Comparison of ENCODE assay signal across 12 cellular contexts in the genomic region with DNA sequence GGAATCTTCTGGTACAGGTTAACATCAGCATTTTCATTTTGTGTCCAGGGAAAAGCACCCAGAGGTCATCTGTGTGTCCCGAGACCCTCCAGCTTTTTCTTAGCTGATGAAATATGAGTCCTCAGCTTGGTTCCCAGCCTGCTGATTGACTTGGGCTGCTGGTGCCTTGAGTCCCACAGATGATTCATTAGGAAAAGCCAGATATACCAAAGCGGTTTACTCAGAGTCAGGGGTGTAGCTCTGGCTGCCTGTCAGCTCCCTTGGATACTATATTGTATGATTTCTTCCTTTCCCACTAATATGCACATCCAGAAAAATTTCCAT. TPM values are rescaled to one million over a fixed set of nuclear protein-coding genes. Genes with fewer than 3 reads are reported as not detected.
DNase-seq lines count a peak whose midpoint lies in the region; ATAC-seq, FAIRE-seq and TF ChIP-seq lines count a peak whose summit lies in the region.
"Had no signal": no experiment of that assay in that cellular context is flagged by ENCODE, and none has a peak within 500 bp of the region (broad histone marks: within the 10 kb centered on the region; RNA-seq: fewer than 3 reads in every experiment).

No MANE protein-coding gene starts in this region.

- ATAC-seq in upper lobe of right lung (peak; percentile 21), HG03108 (IDR thresholded peaks at IDR 0.05; ENCODE audit: unreplicated experiment) (no peak), HG02884 (IDR thresholded peaks at IDR 0.05; ENCODE audit: unreplicated experiment) (no peak)
- ATAC-seq: stimulated activated effector memory CD8-positive, alpha-beta T cell treated with anti-CD3 and anti-CD28 coated beads, Interleukin-12 subunit alpha, Interleukin-12 subunit beta, amount 100 ng/mL, for 72 hours had no signal

- H3K79me2 ChIP-seq in keratinocyte (ENCODE audit: control insufficient read depth, insufficient read depth, low read length): no peaks in the 10 kb centered on the region

- peak overlapping the region; percentile 25 for H3K4me2 ChIP-seq in keratinocyte (ENCODE audit: control insufficient read depth, extremely low read depth, insufficient read depth, low read depth, low read length)

- H2AFZ ChIP-seq in keratinocyte (ENCODE audit: control insufficient read depth, low read length): no peak overlapping the region

- H3K27me3 ChIP-seq in keratinocyte (ENCODE audit: control insufficient read depth, extremely low read depth, insufficient read depth, low read length) (no peaks in the 10 kb centered on the region), upper lobe of right lung (no peaks in the 10 kb centered on the region)
- H3K27me3 ChIP-seq in effector memory CD4-positive, alpha-beta T cell (replicated peaks; ENCODE audit: control insufficient read depth, insufficient read depth, low read length, poor library complexity, severe bottlenecking): no peaks in the 10 kb centered on the region

- peak overlapping the region; percentile 45 for H3K9ac ChIP-seq in keratinocyte (ENCODE audit: control insufficient read depth, extremely low read depth, insufficient read depth, low read length)

- peaks cover 12% of the 10 kb centered on the region for H3K4me1 ChIP-seq in keratinocyte (ENCODE audit: control insufficient read depth, extremely low read depth, insufficient read depth, low read length)
- no peaks in the 10 kb centered on the region for H3K4me1 ChIP-seq in upper lobe of right lung
- no peaks in the 10 kb centered on the region for H3K4me1 ChIP-seq in effector memory CD4-positive, alpha-beta T cell (ENCODE audit: control insufficient read depth, insufficient read depth, low read length, poor library complexity, severe bottlenecking)

- H3K4me3 ChIP-seq in cardiac fibroblast (replicated peaks in 1 of 2; ENCODE audit: low read depth in 2 of 2, low read length in 2 of 2) (no peak overlapping the region), keratinocyte (ENCODE audit: control insufficient read depth in 2 of 3, extremely low read depth in 1 of 3, insufficient read depth in 2 of 3, low read depth in 1 of 3, low read length in 3 of 3) (no peak overlapping the region), upper lobe of right lung (no peak overlapping the region)
- no peak overlapping the region for H3K4me3 ChIP-seq in effector memory CD4-positive, alpha-beta T cell (ENCODE audit: insufficient read depth, low read depth, low read length, poor library complexity, severe bottlenecking)

- dilution Hi-C loops in keratinocyte (cut with MboI; ENCODE audit: extremely low pct_ligation_motif_present, low sequenced_read_pairs): no loop called here

- TF ChIP-seq CTCF in cardiac fibroblast (IDR thresholded peaks at IDR 0.05; ENCODE audit: low read depth, low read length) (no peak), keratinocyte (optimal IDR thresholded peaks at IDR 0.05 in 1 of 3, IDR thresholded peaks at IDR 0.05 in 1 of 3, conservative IDR thresholded peaks at IDR 0.05 in 1 of 3; ENCODE audit: extremely low read depth in 1 of 3, insufficient read depth in 2 of 3, low read length in 3 of 3) (no peak), upper lobe of right lung (IDR thresholded peaks at IDR 0.05) (no peak)

- no peaks in the 10 kb centered on the region for H4K20me1 ChIP-seq in keratinocyte (ENCODE audit: control insufficient read depth, extremely low read depth, insufficient read depth, low read length)

- H3K27ac ChIP-seq in keratinocyte (ENCODE audit: control insufficient read depth, insufficient read depth, low read length): peak overlapping the region; percentile 90
- H3K27ac ChIP-seq in upper lobe of right lung: peak overlapping the region; percentile 18
- H3K27ac ChIP-seq in effector memory CD4-positive, alpha-beta T cell (ENCODE audit: insufficient read depth, low read length, poor library complexity, severe bottlenecking): no peak overlapping the region

- H3K9me3 ChIP-seq in keratinocyte (ENCODE audit: control insufficient read depth, low read depth, low read length) (no peaks in the 10 kb centered on the region), upper lobe of right lung (no peaks in the 10 kb centered on the region)
- no peaks in the 10 kb centered on the region for H3K9me3 ChIP-seq in effector memory CD4-positive, alpha-beta T cell (ENCODE audit: control insufficient read depth, low read length)

- DNase-seq in HT1080 (ENCODE audit: low read depth) (peak; percentile 44), cardiac fibroblast (ENCODE audit: low read depth in 2 of 2) (peak; percentile 75 to 88), keratinocyte (ENCODE audit: low read depth, low spot score) (no peak), upper lobe of right lung (no peak), COLO829 (ENCODE audit: low spot score) (no peak)
- DNase-seq in effector memory CD4-positive, alpha-beta T cell: no peak
- DNase-seq: naive B cell; NCI-H1092 treated with DMSO at 0.1 percent for 48 hours; stimulated activated CD4-positive, alpha-beta T cell treated with anti-CD3 and anti-CD28 coated beads, Interleukin-15, amount 100 ng/mL, for 24 hours had no signal

- H3K36me3 ChIP-seq in keratinocyte (ENCODE audit: control insufficient read depth in 2 of 2, extremely low read depth in 1 of 2, insufficient read depth in 2 of 2, low read length in 2 of 2) (peaks cover 20 to 56% of the 10 kb centered on the region in 2 experiments), upper lobe of right lung (peaks cover 34% of the 10 kb centered on the region)
- no peaks in the 10 kb centered on the region for H3K36me3 ChIP-seq in effector memory CD4-positive, alpha-beta T cell (ENCODE audit: control insufficient read depth, insufficient read depth, low read length)

- H3K9me1 ChIP-seq in keratinocyte (ENCODE audit: control insufficient read depth, extremely low read depth, insufficient read depth, low read length): no peaks in the 10 kb centered on the region

- intact Hi-C loops in upper lobe of right lung (cut with DNase I): no loop called here

- no peak for FAIRE-seq in keratinocyte (lab: Jason Lieb, UNC)

RNA-seq across cellular contexts. Expression of gene MAB21L3, which starts 43.7 kb away (rescaled TPM):
- 1.2 TPM in 1 of 2 replicates, not detected in the other for total RNA-seq in HT1080 (2014; rRNA removed; shearing (Covaris generic))
- not detected in 2 replicates for polyA plus RNA-seq in HT1080 (2015; cell fraction: cytosol; rRNA removed)
- polyA plus RNA-seq in HT1080 (2015; cell fraction: nucleus; rRNA removed): 0.05 TPM in 1 of 2 replicates, not detected in the other
- polyA plus RNA-seq in keratinocyte: 0.20 to 0.57 TPM (median 0.29 TPM) in 3 replicates
- 0.61 TPM for polyA plus RNA-seq in keratinocyte (2011; ENCODE audit: low read depth)
- polyA plus RNA-seq in keratinocyte (2011; cell fraction: cytosol; rRNA removed): 0.16 and 0.21 TPM in 2 replicates
- 1.3 and 1.6 TPM in 2 replicates for polyA plus RNA-seq in keratinocyte (2011; cell fraction: nucleus; rRNA removed)
- 0.22 and 0.83 TPM in 2 replicates for polyA plus RNA-seq in keratinocyte (2012; ENCODE audit: low replicate concordance)
- 0.16 to 3.2 TPM (median 2.0 TPM) in 3 replicates for polyA minus RNA-seq in keratinocyte
- not detected for polyA minus RNA-seq in keratinocyte (2011; cell fraction: cytosol; rRNA and poly(A)+ RNA removed)
- polyA minus RNA-seq in keratinocyte (2011; cell fraction: nucleus; rRNA and poly(A)+ RNA removed): 2.1 and 6.1 TPM in 2 replicates
- total RNA-seq in upper lobe of right lung: 0.46 TPM

Comparison
In these comparisons a context has a peak if more than half of its experiments do, and no peak if none do; other contexts are left out.
1. DNase-seq: peak in HT1080 (single experiment) and cardiac fibroblast (2 of 2); none in keratinocyte (single experiment), upper lobe of right lung (single experiment), effector memory CD4-positive, alpha-beta T cell (0 of 3) and COLO829 (single experiment).